10 cellular contexts compared by ENCODE assay signal in the genomic region with DNA sequence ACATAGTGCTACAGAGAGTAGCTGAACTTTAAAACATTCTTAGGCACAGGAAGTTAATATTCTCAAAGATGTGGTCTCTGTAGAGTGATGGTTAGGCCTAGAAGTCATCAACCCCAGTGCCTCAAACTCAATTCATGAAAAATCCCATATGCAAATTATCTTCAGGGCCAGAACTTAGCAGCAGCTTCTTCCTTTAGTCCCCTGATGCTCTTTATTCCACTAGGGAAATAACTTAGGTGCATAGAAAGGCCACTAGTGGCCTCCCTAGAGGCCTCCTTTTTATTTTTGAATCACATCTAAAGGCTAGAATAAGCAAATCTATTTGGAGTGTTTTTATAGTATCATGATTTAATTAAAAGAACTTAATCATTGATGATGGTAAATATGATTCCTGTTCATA.
A peak's percentile ranks its signal among the peaks of the same experiment; 100 is the strongest.
DNase-seq lines count a peak whose midpoint lies in the region; ATAC-seq and TF ChIP-seq lines count a peak whose summit lies in the region.
"Had no signal": no experiment of that assay in that cellular context is flagged by ENCODE, and none has a peak within 500 bp of the region (broad histone marks: within the 10 kb centered on the region; RNA-seq: fewer than 3 reads in every experiment).

No MANE protein-coding gene starts in this region.

- H3K27me3 Mint-ChIP-seq in natural killer cell treated with Interleukin-12 subunit alpha and Interleukin-12 subunit beta and Interleukin-15 and Interleukin-18, amount 100 ng/mL, for 72 hours = no peaks in the 10 kb centered on the region

- no peaks in the 10 kb centered on the region for H3K27me3 ChIP-seq in H7 (ENCODE audit: control insufficient read depth, insufficient read depth, low read length)
- no peaks in the 10 kb centered on the region for H3K27me3 ChIP-seq in RWPE2 (ENCODE audit: insufficient read depth, poor library complexity, severe bottlenecking)
- H3K27me3 ChIP-seq: right atrium auricular region had no signal

- H3K36me3 Mint-ChIP-seq in natural killer cell treated with Interleukin-12 subunit alpha and Interleukin-12 subunit beta and Interleukin-15 and Interleukin-18, amount 100 ng/mL, for 72 hours = no peaks in the 10 kb centered on the region

- DNase-seq in AG09319 (ENCODE audit: extremely low read depth, low read depth) (no peak), H7 (peak; percentile 54), RWPE2 (ENCODE audit: low spot score) (no peak), iPS-NIHi7 (ENCODE audit: extremely low spot score) (peak; percentile 23), kidney tubule cell (ENCODE audit: low spot score) (no peak), NCI-H446 treated with DMSO at 0.1 percent for 48 hours (lab: John Stamatoyannopoulos, UW) (no peak), NOMO-1 treated with DMSO at 0.1 percent for 48 hours (lab: John Stamatoyannopoulos, UW; ENCODE audit: unreplicated experiment) (no peak)
- DNase-seq in natural killer cell treated with Interleukin-12 subunit alpha and Interleukin-12 subunit beta and Interleukin-15 and Interleukin-18, amount 100 ng/mL, for 72 hours (ENCODE audit: low spot score) = no peak
- DNase-seq: islet precursor cell had no signal

- no peak overlapping the region for H3K27ac Mint-ChIP-seq in natural killer cell treated with Interleukin-12 subunit alpha and Interleukin-12 subunit beta and Interleukin-15 and Interleukin-18, amount 100 ng/mL, for 72 hours

- H3K9me3 ChIP-seq in RWPE2 (ENCODE audit: severe bottlenecking) = no peaks in the 10 kb centered on the region
- H3K9me3 ChIP-seq: right atrium auricular region had no signal

- H3K9me3 Mint-ChIP-seq in natural killer cell treated with Interleukin-12 subunit alpha and Interleukin-12 subunit beta and Interleukin-15 and Interleukin-18, amount 100 ng/mL, for 72 hours = no peaks in the 10 kb centered on the region

- H3K4me1 Mint-ChIP-seq in natural killer cell treated with Interleukin-12 subunit alpha and Interleukin-12 subunit beta and Interleukin-15 and Interleukin-18, amount 100 ng/mL, for 72 hours (ENCODE audit: low read depth in 2 of 2) = peaks cover 0 to 2% of the 10 kb centered on the region in 2 donors

- no peaks in the 10 kb centered on the region for H3K4me1 ChIP-seq in RWPE2 (ENCODE audit: insufficient read depth, poor library complexity, severe bottlenecking)
- H3K4me1 ChIP-seq: right atrium auricular region had no signal

- H3K36me3 ChIP-seq in H7 (replicated peaks; ENCODE audit: control insufficient read depth, insufficient read depth, low read length) = no peaks in the 10 kb centered on the region
- peaks cover 5% of the 10 kb centered on the region; the same call in 1 of the 2 replicates for H3K36me3 ChIP-seq in RWPE2 (ENCODE audit: low read depth)

- TF ChIP-seq CTCF in AG09319 (IDR thresholded peaks at IDR 0.05; ENCODE audit: low read depth, low read length) (peak; percentile 24), RWPE2 (IDR thresholded peaks at IDR 0.05; ENCODE audit: poor library complexity, severe bottlenecking) (peak; percentile 67)

- H3K4me3 Mint-ChIP-seq in natural killer cell treated with Interleukin-12 subunit alpha and Interleukin-12 subunit beta and Interleukin-15 and Interleukin-18, amount 100 ng/mL, for 72 hours = no peak overlapping the region

- H3K27ac ChIP-seq in RWPE2 (ENCODE audit: poor library complexity, severe bottlenecking) = no peak overlapping the region
- H3K27ac ChIP-seq: right atrium auricular region had no signal

- ATAC-seq in RWPE2 (ENCODE audit: low read depth) = peak; percentile 40; the same call in 1 of the 3 replicates
- no peak for ATAC-seq in natural killer cell treated with Interleukin-12 subunit alpha and Interleukin-12 subunit beta and Interleukin-15 and Interleukin-18, amount 100 ng/mL, for 72 hours

- H3K4me3 ChIP-seq in H7 (ENCODE audit: insufficient read depth, low read depth, low read length) = no peak overlapping the region
- no peak overlapping the region for H3K4me3 ChIP-seq in RWPE2 (ENCODE audit: severe bottlenecking)
- H3K4me3 ChIP-seq: right atrium auricular region had no signal

Comparison
In these comparisons a context has a peak if more than half of its experiments do, and no peak if none do; other contexts are left out.
1. DNase-seq: peak in H7 (single experiment) and iPS-NIHi7 (single experiment); none in AG09319 (single experiment), RWPE2 (single experiment), kidney tubule cell (single experiment), natural killer cell treated with Interleukin-12 subunit alpha and Interleukin-12 subunit beta and Interleukin-15 and Interleukin-18, amount 100 ng/mL, for 72 hours (single experiment), NCI-H446 treated with DMSO at 0.1 percent for 48 hours (single experiment) and NOMO-1 treated with DMSO at 0.1 percent for 48 hours (single experiment).